Comparison of ENCODE assay signal across 24 cellular contexts in genomic region chr13:32676242-32676641, GRCh38.
"Had no signal": no experiment of that assay in that cellular context is flagged by ENCODE, and none has a peak within 500 bp of the region (broad histone marks: within the 10 kb centered on the region; RNA-seq: fewer than 3 reads in every experiment).

No MANE protein-coding gene starts in this region.

- H3K4me3 ChIP-seq: coronary artery, hepatocyte, ovary, prostate gland, spleen, upper lobe of left lung had no signal

- H3K4me3 Mint-ChIP-seq: activated CD4-positive, alpha-beta T cell treated with anti-CD3 and anti-CD28 coated beads, Interleukin-2, amount 10 ng/mL, durations not matched to agents 7 days and 5 days; activated naive CD8-positive, alpha-beta T cell treated with anti-CD3 and anti-CD28 coated beads for 36 hours; activated T-cell treated with anti-CD3 and anti-CD28 coated beads, Interleukin-2, amount 50 U/mL, for 4 hours; central memory CD8-positive, alpha-beta T cell; immature natural killer cell; natural killer cell treated with Interleukin-12 subunit alpha and Interleukin-12 subunit beta and Interleukin-15 and Interleukin-18, amount 100 ng/mL, for 72 hours had no signal

- H3K4me1 ChIP-seq: prostate gland, spleen, upper lobe of left lung had no signal

- DNase-seq: activated CD4-positive, alpha-beta T cell treated with anti-CD3 and anti-CD28 coated beads, Interleukin-2, amount 10 ng/mL, durations not matched to agents 7 days and 5 days; activated CD4-positive, CD25-positive, alpha-beta regulatory T cell treated with anti-CD3 and anti-CD28 coated beads, Interleukin-2, amount 50 U/mL, for 72 hours; activated CD8-positive, alpha-beta memory T cell treated with anti-CD3 and anti-CD28 coated beads for 24 hours; activated CD8-positive, alpha-beta memory T cell treated with anti-CD3 and anti-CD28 coated beads, Interleukin-2, amount 50 U/mL, for 48 hours; activated naive CD4-positive, alpha-beta T cell treated with Interleukin-2 at 50 U/mL for 16 hours; activated naive CD8-positive, alpha-beta T cell treated with anti-CD3 and anti-CD28 coated beads for 36 hours; activated T-cell treated with anti-CD3 and anti-CD28 coated beads, Interleukin-2, amount 50 U/mL, for 4 hours; amygdala; erythroblast; foreskin fibroblast; immature natural killer cell; midbrain; ovary; spleen; stimulated activated CD4-positive, alpha-beta T cell treated with anti-CD3 and anti-CD28 coated beads, Interleukin-4, amount 100 ng/mL, for 1 hour; stimulated activated naive CD4-positive, alpha-beta T cell treated with Interleukin-2 at 50 U/mL for 16 hours; T-helper 1 cell; upper lobe of left lung; WERI-Rb-1 had no signal

- H3K27ac Mint-ChIP-seq: activated CD4-positive, alpha-beta T cell treated with anti-CD3 and anti-CD28 coated beads, Interleukin-2, amount 10 ng/mL, durations not matched to agents 7 days and 5 days; activated naive CD8-positive, alpha-beta T cell treated with anti-CD3 and anti-CD28 coated beads for 36 hours; natural killer cell treated with Interleukin-12 subunit alpha and Interleukin-12 subunit beta and Interleukin-15 and Interleukin-18, amount 100 ng/mL, for 72 hours had no signal

- H3K27ac ChIP-seq: coronary artery, hepatocyte, ovary, prostate gland, spleen, upper lobe of left lung, WERI-Rb-1 had no signal

- H2AFZ ChIP-seq: hepatocyte had no signal

- H3K9me3 Mint-ChIP-seq: activated naive CD8-positive, alpha-beta T cell treated with anti-CD3 and anti-CD28 coated beads for 36 hours; activated T-cell treated with anti-CD3 and anti-CD28 coated beads, Interleukin-2, amount 50 U/mL, for 4 hours; central memory CD8-positive, alpha-beta T cell; immature natural killer cell; natural killer cell treated with Interleukin-12 subunit alpha and Interleukin-12 subunit beta and Interleukin-15 and Interleukin-18, amount 100 ng/mL, for 72 hours had no signal

- H3K4me2 ChIP-seq: hepatocyte had no signal

- H3K79me2 ChIP-seq: hepatocyte had no signal

- ATAC-seq: activated T-cell treated with anti-CD3 and anti-CD28 coated beads, Interleukin-2, amount 50 U/mL, for 4 hours; natural killer cell treated with Interleukin-12 subunit alpha and Interleukin-12 subunit beta and Interleukin-15 and Interleukin-18, amount 100 ng/mL, for 72 hours had no signal

- H3K4me1 Mint-ChIP-seq: activated CD4-positive, alpha-beta T cell treated with anti-CD3 and anti-CD28 coated beads, Interleukin-2, amount 10 ng/mL, durations not matched to agents 7 days and 5 days; central memory CD8-positive, alpha-beta T cell; immature natural killer cell had no signal

- H3K27me3 ChIP-seq: hepatocyte, ovary, spleen, upper lobe of left lung had no signal

- H3K9me3 ChIP-seq: ovary, prostate gland, upper lobe of left lung had no signal

- H3K36me3 ChIP-seq: ovary, prostate gland had no signal

- H3K27me3 Mint-ChIP-seq: activated CD4-positive, alpha-beta T cell treated with anti-CD3 and anti-CD28 coated beads, Interleukin-2, amount 10 ng/mL, durations not matched to agents 7 days and 5 days; activated naive CD8-positive, alpha-beta T cell treated with anti-CD3 and anti-CD28 coated beads for 36 hours; central memory CD8-positive, alpha-beta T cell; natural killer cell treated with Interleukin-12 subunit alpha and Interleukin-12 subunit beta and Interleukin-15 and Interleukin-18, amount 100 ng/mL, for 72 hours had no signal
